Comparison of ENCODE assay signal across 1 cellular context in genomic region chr10:131899695-131900349, GRCh38.
TF ChIP-seq lines count a peak whose summit lies in the region.

No MANE protein-coding gene starts in this region.

TF ChIP-seq in GM12878, 131 proteins besides CTCF, POLR2A, EP300 and RAD21 (continued from another document):
- no peak for TF ChIP-seq PKNOX1 (IDR thresholded peaks at IDR 0.05)
- no peak for TF ChIP-seq IRF4 (IDR thresholded peaks at IDR 0.05; ENCODE audit: low read depth, low read length)
- TF ChIP-seq KLF5 (IDR thresholded peaks at IDR 0.05; ENCODE audit: partially characterized antibody) = peak; percentile 15
- TF ChIP-seq CREM (IDR thresholded peaks at IDR 0.05; ENCODE audit: low read depth) = no peak
- TF ChIP-seq LARP7 (IDR thresholded peaks at IDR 0.05) = no peak
